In the genomic region with DNA sequence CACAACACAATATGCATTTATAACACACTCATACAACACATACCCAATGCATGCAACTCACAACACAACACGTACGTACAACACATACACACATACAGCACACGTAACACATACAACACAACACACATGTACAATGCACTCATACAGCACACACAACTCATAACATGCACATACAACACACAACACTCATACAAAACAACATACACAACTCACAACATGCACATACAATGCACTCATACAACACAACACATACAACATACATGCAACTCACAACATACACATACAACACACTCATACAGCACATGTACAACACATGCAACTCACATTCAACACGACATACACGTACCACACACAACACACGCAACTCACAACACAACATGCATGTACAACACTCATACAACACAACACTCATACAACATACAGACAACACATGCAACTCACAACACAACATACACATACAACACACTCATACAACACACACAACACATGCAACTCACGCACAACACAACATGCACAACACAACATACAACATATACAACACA, we compare ENCODE assay signal across 23 cellular contexts.
"Had no signal": no experiment of that assay in that cellular context is flagged by ENCODE, and none has a peak within 500 bp of the region (broad histone marks: within the 10 kb centered on the region; RNA-seq: fewer than 3 reads in every experiment).

No MANE protein-coding gene starts in this region.

- H3K9ac ChIP-seq: parathyroid adenoma had no signal

- FAIRE-seq: TTC549 had no signal

- ATAC-seq: activated CD4-positive, alpha-beta T cell treated with anti-CD3 and anti-CD28 coated beads for 36 hours; activated naive CD4-positive, alpha-beta T cell treated with anti-CD3 and anti-CD28 coated beads, Interleukin-2, amount 50 U/mL, for 72 hours; natural killer cell treated with Interleukin-12 subunit alpha and Interleukin-12 subunit beta and Interleukin-15 and Interleukin-18, amount 100 ng/mL, for 72 hours; stimulated activated naive B cell treated with anti-CD40 and anti-IgM and Interleukin-4, amounts not matched to agents 10 μg/mL and 1 μg/mL and 100 μg/mL, for 72 hours; WTC11 had no signal

- H3K27ac ChIP-seq: adrenal gland, cardiac muscle cell, epithelial cell of prostate, neutrophil, parathyroid adenoma, spleen, uterus had no signal

- H3K27ac Mint-ChIP-seq: activated CD4-positive, alpha-beta T cell treated with anti-CD3 and anti-CD28 coated beads for 36 hours; activated naive CD4-positive, alpha-beta T cell treated with anti-CD3 and anti-CD28 coated beads, Interleukin-2, amount 50 U/mL, for 72 hours; activated T-helper 1 cell treated with anti-CD3 and anti-CD28 coated beads, Interleukin-12 subunit alpha, Interleukin-12 subunit beta, Interleukin-2, Interleukin-4 antibody, amounts not matched to agents 30 ng/mL and 10 ng/mL and 1 ng/mL, durations not matched to agents 14 hours and 24 hours and 36 hours; mesothelial cell of epicardium; natural killer cell treated with Interleukin-12 subunit alpha and Interleukin-12 subunit beta and Interleukin-15 and Interleukin-18, amount 100 ng/mL, for 72 hours; stimulated activated naive B cell treated with anti-CD40 and anti-IgM and Interleukin-4, amounts not matched to agents 10 μg/mL and 1 μg/mL and 100 μg/mL, for 72 hours; T-helper 2 cell treated with Interferon-gamma antibody and Interleukin-4, amounts not matched to agents 5 μg/mL and 100 μg/mL, for 36 hours; WTC11 had no signal

- H3K4me3 Mint-ChIP-seq: activated CD4-positive, alpha-beta T cell treated with anti-CD3 and anti-CD28 coated beads for 36 hours; activated T-helper 1 cell treated with anti-CD3 and anti-CD28 coated beads, Interleukin-12 subunit alpha, Interleukin-12 subunit beta, Interleukin-2, Interleukin-4 antibody, amounts not matched to agents 30 ng/mL and 10 ng/mL and 1 ng/mL, durations not matched to agents 14 hours and 24 hours and 36 hours; mesothelial cell of epicardium; natural killer cell treated with Interleukin-12 subunit alpha and Interleukin-12 subunit beta and Interleukin-15 and Interleukin-18, amount 100 ng/mL, for 72 hours; stimulated activated naive B cell treated with anti-CD40 and anti-IgM and Interleukin-4, amounts not matched to agents 10 μg/mL and 1 μg/mL and 100 μg/mL, for 72 hours; T-helper 2 cell treated with Interferon-gamma antibody and Interleukin-4, amounts not matched to agents 5 μg/mL and 100 μg/mL, for 36 hours; WTC11 had no signal

- H3K4me3 ChIP-seq: adrenal gland, cardiac muscle cell, lung, spleen, tibial artery, uterus had no signal

- H3K36me3 ChIP-seq: adrenal gland, cardiac muscle cell, neutrophil, spleen, tibial artery, uterus had no signal

- H3K9me3 ChIP-seq: adrenal gland, neutrophil, spleen, tibial artery, uterus had no signal

- H3K4me1 ChIP-seq: adrenal gland, parathyroid adenoma, spleen, uterus had no signal

- H3K36me3 Mint-ChIP-seq: activated naive CD4-positive, alpha-beta T cell treated with anti-CD3 and anti-CD28 coated beads, Interleukin-2, amount 50 U/mL, for 72 hours; natural killer cell treated with Interleukin-12 subunit alpha and Interleukin-12 subunit beta and Interleukin-15 and Interleukin-18, amount 100 ng/mL, for 72 hours had no signal

- H3K4me1 Mint-ChIP-seq: activated CD4-positive, alpha-beta T cell treated with anti-CD3 and anti-CD28 coated beads for 36 hours; stimulated activated naive B cell treated with anti-CD40 and anti-IgM and Interleukin-4, amounts not matched to agents 10 μg/mL and 1 μg/mL and 100 μg/mL, for 72 hours; WTC11 had no signal

- H3K9me3 Mint-ChIP-seq: activated naive CD4-positive, alpha-beta T cell treated with anti-CD3 and anti-CD28 coated beads, Interleukin-2, amount 50 U/mL, for 72 hours; activated T-helper 1 cell treated with anti-CD3 and anti-CD28 coated beads, Interleukin-12 subunit alpha, Interleukin-12 subunit beta, Interleukin-2, Interleukin-4 antibody, amounts not matched to agents 30 ng/mL and 10 ng/mL and 1 ng/mL, durations not matched to agents 14 hours and 24 hours and 36 hours; mesothelial cell of epicardium; natural killer cell treated with Interleukin-12 subunit alpha and Interleukin-12 subunit beta and Interleukin-15 and Interleukin-18, amount 100 ng/mL, for 72 hours had no signal

- H3K27me3 ChIP-seq: adrenal gland, cardiac muscle cell, spleen, tibial artery, uterus had no signal

- DNase-seq: activated CD4-positive, alpha-beta T cell treated with anti-CD3 and anti-CD28 coated beads for 36 hours; activated CD4-positive, alpha-beta T cell treated with anti-CD3 and anti-CD28 coated beads, Interleukin-2, amount 50 U/mL, for 48 hours; activated gamma-delta T cell treated with Interleukin-2 at 50 U/mL for 16 hours; activated T-cell treated with anti-CD3 and anti-CD28 coated beads for 4 hours; adrenal gland; foreskin melanocyte; hippocampal formation; spleen; stimulated activated naive B cell treated with anti-CD40 and anti-IgM and Interleukin-4, amounts not matched to agents 10 μg/mL and 1 μg/mL and 100 μg/mL, for 72 hours; uterus had no signal

- H2AFZ ChIP-seq: parathyroid adenoma had no signal
